In the genomic region with DNA sequence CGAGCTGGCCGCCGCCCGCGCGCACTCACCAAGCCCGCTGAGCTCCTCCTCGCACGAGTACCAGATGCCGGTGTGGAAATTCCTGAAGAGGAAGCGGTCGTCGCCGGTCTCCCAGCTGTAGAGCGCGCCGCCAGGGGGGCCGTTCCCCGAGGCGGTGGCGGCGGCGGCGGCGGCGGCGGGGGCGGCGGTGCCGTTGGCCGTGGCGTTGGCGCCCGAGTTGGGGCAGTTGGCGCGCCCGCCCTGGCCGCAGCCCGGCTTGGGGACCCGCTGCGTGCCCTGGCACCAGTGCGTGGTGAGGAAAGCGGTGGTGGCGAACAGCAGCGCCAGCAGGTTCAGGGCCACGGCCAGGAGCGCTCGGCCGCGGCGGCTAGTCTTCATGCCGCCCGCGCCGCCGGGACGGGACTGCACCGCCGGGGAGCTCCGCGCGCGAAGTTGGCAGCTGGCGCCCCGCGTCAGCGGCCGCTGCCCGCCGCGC, we compare ENCODE assay signal across 1 cellular context.
TF ChIP-seq lines count a peak whose summit lies in the region.

No MANE protein-coding gene starts in this region.

TF ChIP-seq in GM23338, 12 proteins besides CTCF, POLR2A, EP300 and RAD21 (continued from another document):
- TF ChIP-seq, protein P1, sequence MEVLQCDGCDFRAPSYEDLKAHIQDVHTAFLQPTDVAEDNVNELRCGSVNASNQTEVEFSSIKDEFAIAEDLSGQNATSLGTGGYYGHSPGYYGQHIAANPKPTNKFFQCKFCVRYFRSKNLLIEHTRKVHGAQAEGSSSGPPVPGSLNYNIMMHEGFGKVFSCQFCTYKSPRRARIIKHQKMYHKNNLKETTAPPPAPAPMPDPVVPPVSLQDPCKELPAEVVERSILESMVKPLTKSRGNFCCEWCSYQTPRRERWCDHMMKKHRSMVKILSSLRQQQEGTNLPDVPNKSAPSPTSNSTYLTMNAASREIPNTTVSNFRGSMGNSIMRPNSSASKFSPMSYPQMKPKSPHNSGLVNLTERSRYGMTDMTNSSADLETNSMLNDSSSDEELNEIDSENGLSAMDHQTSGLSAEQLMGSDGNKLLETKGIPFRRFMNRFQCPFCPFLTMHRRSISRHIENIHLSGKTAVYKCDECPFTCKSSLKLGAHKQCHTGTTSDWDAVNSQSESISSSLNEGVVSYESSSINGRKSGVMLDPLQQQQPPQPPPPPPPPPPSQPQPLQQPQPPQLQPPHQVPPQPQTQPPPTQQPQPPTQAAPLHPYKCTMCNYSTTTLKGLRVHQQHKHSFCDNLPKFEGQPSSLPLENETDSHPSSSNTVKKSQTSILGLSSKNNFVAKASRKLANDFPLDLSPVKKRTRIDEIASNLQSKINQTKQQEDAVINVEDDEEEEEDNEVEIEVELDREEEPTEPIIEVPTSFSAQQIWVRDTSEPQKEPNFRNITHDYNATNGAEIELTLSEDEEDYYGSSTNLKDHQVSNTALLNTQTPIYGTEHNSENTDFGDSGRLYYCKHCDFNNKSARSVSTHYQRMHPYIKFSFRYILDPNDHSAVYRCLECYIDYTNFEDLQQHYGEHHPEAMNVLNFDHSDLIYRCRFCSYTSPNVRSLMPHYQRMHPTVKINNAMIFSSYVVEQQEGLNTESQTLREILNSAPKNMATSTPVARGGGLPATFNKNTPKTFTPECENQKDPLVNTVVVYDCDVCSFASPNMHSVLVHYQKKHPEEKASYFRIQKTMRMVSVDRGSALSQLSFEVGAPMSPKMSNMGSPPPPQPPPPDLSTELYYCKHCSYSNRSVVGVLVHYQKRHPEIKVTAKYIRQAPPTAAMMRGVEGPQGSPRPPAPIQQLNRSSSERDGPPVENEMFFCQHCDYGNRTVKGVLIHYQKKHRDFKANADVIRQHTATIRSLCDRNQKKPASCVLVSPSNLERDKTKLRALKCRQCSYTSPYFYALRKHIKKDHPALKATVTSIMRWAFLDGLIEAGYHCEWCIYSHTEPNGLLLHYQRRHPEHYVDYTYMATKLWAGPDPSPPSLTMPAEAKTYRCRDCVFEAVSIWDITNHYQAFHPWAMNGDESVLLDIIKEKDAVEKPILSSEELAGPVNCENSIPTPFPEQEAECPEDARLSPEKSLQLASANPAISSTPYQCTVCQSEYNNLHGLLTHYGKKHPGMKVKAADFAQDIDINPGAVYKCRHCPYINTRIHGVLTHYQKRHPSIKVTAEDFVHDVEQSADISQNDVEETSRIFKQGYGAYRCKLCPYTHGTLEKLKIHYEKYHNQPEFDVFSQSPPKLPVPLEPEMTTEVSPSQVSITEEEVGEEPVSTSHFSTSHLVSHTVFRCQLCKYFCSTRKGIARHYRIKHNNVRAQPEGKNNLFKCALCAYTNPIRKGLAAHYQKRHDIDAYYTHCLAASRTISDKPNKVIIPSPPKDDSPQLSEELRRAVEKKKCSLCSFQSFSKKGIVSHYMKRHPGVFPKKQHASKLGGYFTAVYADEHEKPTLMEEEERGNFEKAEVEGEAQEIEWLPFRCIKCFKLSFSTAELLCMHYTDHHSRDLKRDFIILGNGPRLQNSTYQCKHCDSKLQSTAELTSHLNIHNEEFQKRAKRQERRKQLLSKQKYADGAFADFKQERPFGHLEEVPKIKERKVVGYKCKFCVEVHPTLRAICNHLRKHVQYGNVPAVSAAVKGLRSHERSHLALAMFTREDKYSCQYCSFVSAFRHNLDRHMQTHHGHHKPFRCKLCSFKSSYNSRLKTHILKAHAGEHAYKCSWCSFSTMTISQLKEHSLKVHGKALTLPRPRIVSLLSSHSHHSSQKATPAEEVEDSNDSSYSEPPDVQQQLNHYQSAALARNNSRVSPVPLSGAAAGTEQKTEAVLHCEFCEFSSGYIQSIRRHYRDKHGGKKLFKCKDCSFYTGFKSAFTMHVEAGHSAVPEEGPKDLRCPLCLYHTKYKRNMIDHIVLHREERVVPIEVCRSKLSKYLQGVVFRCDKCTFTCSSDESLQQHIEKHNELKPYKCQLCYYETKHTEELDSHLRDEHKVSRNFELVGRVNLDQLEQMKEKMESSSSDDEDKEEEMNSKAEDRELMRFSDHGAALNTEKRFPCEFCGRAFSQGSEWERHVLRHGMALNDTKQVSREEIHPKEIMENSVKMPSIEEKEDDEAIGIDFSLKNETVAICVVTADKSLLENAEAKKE (CRISPR knock-in tag; IDR thresholded peaks at IDR 0.05): no peak
- TF ChIP-seq JUNB (IDR thresholded peaks at IDR 0.05; ENCODE audit: unreplicated experiment) (no peak), ZNF331 (CRISPR knock-in tag; IDR thresholded peaks at IDR 0.05; ENCODE audit: low read depth) (no peak), POLR2AphosphoS5 (IDR thresholded peaks at IDR 0.05; ENCODE audit: low read depth) (no peak), ZNF114 (CRISPR knock-in tag; IDR thresholded peaks at IDR 0.05) (no peak)
- TF ChIP-seq, protein P2, sequence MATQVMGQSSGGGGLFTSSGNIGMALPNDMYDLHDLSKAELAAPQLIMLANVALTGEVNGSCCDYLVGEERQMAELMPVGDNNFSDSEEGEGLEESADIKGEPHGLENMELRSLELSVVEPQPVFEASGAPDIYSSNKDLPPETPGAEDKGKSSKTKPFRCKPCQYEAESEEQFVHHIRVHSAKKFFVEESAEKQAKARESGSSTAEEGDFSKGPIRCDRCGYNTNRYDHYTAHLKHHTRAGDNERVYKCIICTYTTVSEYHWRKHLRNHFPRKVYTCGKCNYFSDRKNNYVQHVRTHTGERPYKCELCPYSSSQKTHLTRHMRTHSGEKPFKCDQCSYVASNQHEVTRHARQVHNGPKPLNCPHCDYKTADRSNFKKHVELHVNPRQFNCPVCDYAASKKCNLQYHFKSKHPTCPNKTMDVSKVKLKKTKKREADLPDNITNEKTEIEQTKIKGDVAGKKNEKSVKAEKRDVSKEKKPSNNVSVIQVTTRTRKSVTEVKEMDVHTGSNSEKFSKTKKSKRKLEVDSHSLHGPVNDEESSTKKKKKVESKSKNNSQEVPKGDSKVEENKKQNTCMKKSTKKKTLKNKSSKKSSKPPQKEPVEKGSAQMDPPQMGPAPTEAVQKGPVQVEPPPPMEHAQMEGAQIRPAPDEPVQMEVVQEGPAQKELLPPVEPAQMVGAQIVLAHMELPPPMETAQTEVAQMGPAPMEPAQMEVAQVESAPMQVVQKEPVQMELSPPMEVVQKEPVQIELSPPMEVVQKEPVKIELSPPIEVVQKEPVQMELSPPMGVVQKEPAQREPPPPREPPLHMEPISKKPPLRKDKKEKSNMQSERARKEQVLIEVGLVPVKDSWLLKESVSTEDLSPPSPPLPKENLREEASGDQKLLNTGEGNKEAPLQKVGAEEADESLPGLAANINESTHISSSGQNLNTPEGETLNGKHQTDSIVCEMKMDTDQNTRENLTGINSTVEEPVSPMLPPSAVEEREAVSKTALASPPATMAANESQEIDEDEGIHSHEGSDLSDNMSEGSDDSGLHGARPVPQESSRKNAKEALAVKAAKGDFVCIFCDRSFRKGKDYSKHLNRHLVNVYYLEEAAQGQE (IDR thresholded peaks at IDR 0.05; ENCODE audit: unreplicated experiment): no peak
- TF ChIP-seq, protein P3, sequence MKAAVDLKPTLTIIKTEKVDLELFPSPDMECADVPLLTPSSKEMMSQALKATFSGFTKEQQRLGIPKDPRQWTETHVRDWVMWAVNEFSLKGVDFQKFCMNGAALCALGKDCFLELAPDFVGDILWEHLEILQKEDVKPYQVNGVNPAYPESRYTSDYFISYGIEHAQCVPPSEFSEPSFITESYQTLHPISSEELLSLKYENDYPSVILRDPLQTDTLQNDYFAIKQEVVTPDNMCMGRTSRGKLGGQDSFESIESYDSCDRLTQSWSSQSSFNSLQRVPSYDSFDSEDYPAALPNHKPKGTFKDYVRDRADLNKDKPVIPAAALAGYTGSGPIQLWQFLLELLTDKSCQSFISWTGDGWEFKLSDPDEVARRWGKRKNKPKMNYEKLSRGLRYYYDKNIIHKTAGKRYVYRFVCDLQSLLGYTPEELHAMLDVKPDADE (IDR thresholded peaks at IDR 0.05): no peak
